Comparison of ENCODE assay signal across 10 cellular contexts in the genomic region with DNA sequence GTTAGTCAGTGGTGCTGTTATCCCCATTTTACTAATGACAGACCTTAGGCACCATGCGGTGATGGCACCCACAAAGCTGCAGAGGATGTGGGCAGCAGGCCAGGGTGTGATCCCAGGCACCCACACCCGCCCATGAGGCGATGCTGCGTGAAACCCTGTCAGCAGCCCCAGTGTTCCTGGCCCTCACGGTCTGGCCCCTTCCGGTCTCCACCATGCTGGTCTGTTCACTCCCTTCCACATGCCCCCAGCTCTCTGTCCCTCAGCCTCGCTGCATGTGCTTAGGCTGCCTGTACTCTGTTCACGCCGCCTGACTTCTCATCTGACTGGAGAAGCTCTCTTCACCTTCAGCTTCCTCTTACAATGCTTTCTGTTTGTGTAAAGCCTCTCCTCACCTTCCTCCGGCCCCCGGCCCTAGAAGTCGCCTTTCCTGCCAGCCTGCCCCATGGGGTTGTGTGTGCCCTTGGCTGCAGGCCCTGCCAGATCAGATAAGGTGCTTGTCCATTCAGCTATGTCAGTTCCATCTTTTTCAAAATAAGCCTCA. TPM values are rescaled to one million over a fixed set of nuclear protein-coding genes. Genes with fewer than 3 reads are reported as not detected.
A peak's percentile ranks its signal among the peaks of the same experiment; 100 is the strongest.
DNase-seq lines count a peak whose midpoint lies in the region; ATAC-seq and TF ChIP-seq lines count a peak whose summit lies in the region.
"Had no signal": no experiment of that assay in that cellular context is flagged by ENCODE, and none has a peak within 500 bp of the region (broad histone marks: within the 10 kb centered on the region; RNA-seq: fewer than 3 reads in every experiment).

No MANE protein-coding gene starts in this region.

- H3K36me3 Mint-ChIP-seq in activated T-helper 17 cell treated with anti-CD3 and anti-CD28 coated beads, Interleukin-2, amount 50 U/mL, for 72 hours (ENCODE audit: low read depth): peaks cover 98% of the 10 kb centered on the region
- H3K36me3 Mint-ChIP-seq in progenitor cell of endocrine pancreas (ENCODE audit: insufficient read depth): peaks cover 38% of the 10 kb centered on the region

- no peak for TF ChIP-seq CTCF in GM12865 (IDR thresholded peaks at IDR 0.05; ENCODE audit: insufficient read depth, low read depth, low read length, missing control alignments)
- no peak for TF ChIP-seq CTCF in progenitor cell of endocrine pancreas (IDR thresholded peaks at IDR 0.05; ENCODE audit: unreplicated experiment)

- H3K27me3 Mint-ChIP-seq in activated T-helper 17 cell treated with anti-CD3 and anti-CD28 coated beads, Interleukin-2, amount 50 U/mL, for 72 hours: no peaks in the 10 kb centered on the region
- no peaks in the 10 kb centered on the region for H3K27me3 Mint-ChIP-seq in progenitor cell of endocrine pancreas

- H3K4me3 Mint-ChIP-seq in activated T-helper 17 cell treated with anti-CD3 and anti-CD28 coated beads, Interleukin-2, amount 50 U/mL, for 72 hours: peak overlapping the region; percentile 70
- H3K4me3 Mint-ChIP-seq in progenitor cell of endocrine pancreas (ENCODE audit: low read depth): no peak overlapping the region

- ATAC-seq in HG03439 (IDR thresholded peaks at IDR 0.05; ENCODE audit: unreplicated experiment) (peak; percentile 41), GM18517 (IDR thresholded peaks at IDR 0.05; ENCODE audit: unreplicated experiment) (no peak), GM18861 (IDR thresholded peaks at IDR 0.05; ENCODE audit: unreplicated experiment) (no peak)
- ATAC-seq in activated T-helper 17 cell treated with anti-CD3 and anti-CD28 coated beads, Interleukin-2, amount 50 U/mL, for 72 hours (replicated peaks): peak; percentile 84
- ATAC-seq: Panc1 had no signal

- no peaks in the 10 kb centered on the region for H3K9me3 Mint-ChIP-seq in activated T-helper 17 cell treated with anti-CD3 and anti-CD28 coated beads, Interleukin-2, amount 50 U/mL, for 72 hours
- H3K9me3 Mint-ChIP-seq in progenitor cell of endocrine pancreas (ENCODE audit: low read depth): no peaks in the 10 kb centered on the region

- H3K4me3 ChIP-seq in GM12865 (ENCODE audit: low read depth, low read length): no peak overlapping the region

- H3K4me1 Mint-ChIP-seq in activated T-helper 17 cell treated with anti-CD3 and anti-CD28 coated beads, Interleukin-2, amount 50 U/mL, for 72 hours: peaks cover 30% of the 10 kb centered on the region
- H3K4me1 Mint-ChIP-seq in progenitor cell of endocrine pancreas (ENCODE audit: low read depth): no peaks in the 10 kb centered on the region

- peak; percentile 71 for DNase-seq in GM12865 (ENCODE audit: low read depth)
- no peak for DNase-seq in progenitor cell of endocrine pancreas (ENCODE audit: low spot score, unreplicated experiment)
- DNase-seq in hippocampal formation (lab: John Stamatoyannopoulos, UW): no peak
- DNase-seq in foreskin melanocyte: no peak

- peak overlapping the region; percentile 93 for H3K27ac Mint-ChIP-seq in activated T-helper 17 cell treated with anti-CD3 and anti-CD28 coated beads, Interleukin-2, amount 50 U/mL, for 72 hours
- H3K27ac Mint-ChIP-seq in progenitor cell of endocrine pancreas: peak overlapping the region; percentile 69

RNA-seq across cellular contexts. Expression of a gene that starts 17.6 kb away (rescaled TPM):
- total RNA-seq in activated T-helper 17 cell treated with anti-CD3 and anti-CD28 coated beads, Interleukin-2, amount 50 U/mL, for 72 hours: 10 to 100 TPM; 30.4 to 54.9 TPM
- total RNA-seq in progenitor cell of endocrine pancreas: 35.4 and 41.8 TPM in 2 replicates

RNA-seq across cellular contexts. Expression of a gene that starts 19.6 kb away (rescaled TPM):
- 10 to 100 TPM; 41.7 to 76.6 TPM for total RNA-seq in activated T-helper 17 cell treated with anti-CD3 and anti-CD28 coated beads, Interleukin-2, amount 50 U/mL, for 72 hours
- 44.8 and 45.0 TPM in 2 replicates for total RNA-seq in progenitor cell of endocrine pancreas

RNA-seq across cellular contexts. Expression of a gene that starts 48.9 kb away (rescaled TPM):
- 1 to 10 TPM; 9.0 to 9.2 TPM for total RNA-seq in activated T-helper 17 cell treated with anti-CD3 and anti-CD28 coated beads, Interleukin-2, amount 50 U/mL, for 72 hours
- 14.3 and 16.4 TPM in 2 replicates for total RNA-seq in progenitor cell of endocrine pancreas

RNA-seq across cellular contexts. Expression of a gene that starts 49.0 kb away (rescaled TPM):
- total RNA-seq in activated T-helper 17 cell treated with anti-CD3 and anti-CD28 coated beads, Interleukin-2, amount 50 U/mL, for 72 hours: 10 to 100 TPM; 14.8 to 20.6 TPM
- total RNA-seq in progenitor cell of endocrine pancreas: 27.7 and 31.8 TPM in 2 replicates

RNA-seq across cellular contexts. Expression of a gene that starts 59.5 kb away (rescaled TPM):
- total RNA-seq in activated T-helper 17 cell treated with anti-CD3 and anti-CD28 coated beads, Interleukin-2, amount 50 U/mL, for 72 hours: not detected
- total RNA-seq in progenitor cell of endocrine pancreas: not detected in 2 replicates
- total RNA-seq: fibroblast of lung had no signal

Comparison
In these comparisons a context has a peak if more than half of its experiments do, and no peak if none do; other contexts are left out.
1. ATAC-seq: peak in HG03439 (single experiment) and activated T-helper 17 cell treated with anti-CD3 and anti-CD28 coated beads, Interleukin-2, amount 50 U/mL, for 72 hours (single experiment); none in GM18517 (single experiment) and GM18861 (single experiment).